In genomic region chr3:52183786-52184445, GRCh38 we compare ENCODE assay signal across 23 cellular contexts. TPM values are rescaled to one million over a fixed set of nuclear protein-coding genes. Genes with fewer than 3 reads are reported as not detected.
DNase-seq lines count a peak whose midpoint lies in the region; ATAC-seq and TF ChIP-seq lines count a peak whose summit lies in the region.
"Had no signal": no experiment of that assay in that cellular context is flagged by ENCODE, and none has a peak within 500 bp of the region (broad histone marks: within the 10 kb centered on the region; RNA-seq: fewer than 3 reads in every experiment).

No MANE protein-coding gene starts in this region.

- H3K9me3 Mint-ChIP-seq in dendritic cell treated with granulocyte-macrophage colony-stimulating factor and Interleukin-4, amounts not matched to agents 40 ng/mL and 50 ng/mL, for 4 days, result no peaks in the 10 kb centered on the region
- H3K9me3 Mint-ChIP-seq in activated naive CD4-positive, alpha-beta T cell treated with anti-CD3 and anti-CD28 coated beads, Interleukin-2, amount 50 U/mL, for 72 hours, result no peaks in the 10 kb centered on the region
- H3K9me3 Mint-ChIP-seq in glutamatergic neuron (ENCODE audit: unreplicated experiment), result peaks cover 2% of the 10 kb centered on the region
- H3K9me3 Mint-ChIP-seq: CD4-positive, alpha-beta memory T cell; HFFc6 had no signal

- H3K4me3 ChIP-seq in NB4 (ENCODE audit: low read depth, low read length) (no peak overlapping the region), right lobe of liver (no peak overlapping the region), thyroid gland (replicated peaks in 1 of 3) (no peak overlapping the region)

- TF ChIP-seq CTCF in NB4 (IDR thresholded peaks at IDR 0.05; ENCODE audit: low read depth, low read length) (no peak), right lobe of liver (IDR thresholded peaks at IDR 0.05) (no peak), thyroid gland (IDR thresholded peaks at IDR 0.05) (no peak), glutamatergic neuron (IDR thresholded peaks at IDR 0.05; ENCODE audit: partially characterized antibody, unreplicated experiment) (no peak)

- H3K4me1 ChIP-seq in right lobe of liver, result peaks cover 0 to 77% (median 25%) of the 10 kb centered on the region in 4 donors
- H3K4me1 ChIP-seq in thyroid gland, result peaks cover 30 to 33% of the 10 kb centered on the region in 2 donors

- DNase-seq in NB4 (ENCODE audit: low read depth) (peak; percentile 26), right lobe of liver (no peak), thyroid gland (peak; percentile 36 to 70), activated gamma-delta T cell treated with Interleukin-2 at 50 U/mL for 16 hours (no peak), glutamatergic neuron (no peak)
- DNase-seq in activated naive CD4-positive, alpha-beta T cell treated with anti-CD3 and anti-CD28 coated beads, Interleukin-2, amount 50 U/mL, for 72 hours (ENCODE audit: low spot score in 2 of 2), result no peak
- DNase-seq: ACHN; AML-193; Calu3; CD4-positive, alpha-beta memory T cell; DMS53; HFFc6; IMR-90; Kasumi-1; NCI-H1105 treated with DMSO at 0.1 percent for 48 hours; NCI-H1930; NCI-H2171; NCI-H82; SK-N-SH had no signal

- H3K9me3 ChIP-seq in right lobe of liver (no peaks in the 10 kb centered on the region), thyroid gland (no peaks in the 10 kb centered on the region)
- H3K9me3 ChIP-seq: SK-N-SH had no signal

- H3K27me3 ChIP-seq in right lobe of liver, result no peaks in the 10 kb centered on the region
- H3K27me3 ChIP-seq in thyroid gland, result no peaks in the 10 kb centered on the region

- intact Hi-C loops in dendritic cell treated with granulocyte-macrophage colony-stimulating factor and Interleukin-4, amounts not matched to agents 40 ng/mL and 50 ng/mL, for 4 days (cut with micrococcal nuclease), result no loop called here
- intact Hi-C loops in right lobe of liver (cut with DNase I) (no loop called here), thyroid gland (cut with DNase I) (no loop called here)

- no peak overlapping the region for H3K4me3 Mint-ChIP-seq in dendritic cell treated with granulocyte-macrophage colony-stimulating factor and Interleukin-4, amounts not matched to agents 40 ng/mL and 50 ng/mL, for 4 days
- no peak overlapping the region for H3K4me3 Mint-ChIP-seq in glutamatergic neuron (ENCODE audit: unreplicated experiment)
- H3K4me3 Mint-ChIP-seq: CD4-positive, alpha-beta memory T cell; HFFc6 had no signal

- ATAC-seq in right lobe of liver, result no peak
- no peak for ATAC-seq in activated naive CD4-positive, alpha-beta T cell treated with anti-CD3 and anti-CD28 coated beads, Interleukin-2, amount 50 U/mL, for 72 hours
- ATAC-seq: Panc1 had no signal

- no peaks in the 10 kb centered on the region for H3K36me3 ChIP-seq in right lobe of liver
- no peaks in the 10 kb centered on the region for H3K36me3 ChIP-seq in thyroid gland

- no peaks in the 10 kb centered on the region for H3K27me3 Mint-ChIP-seq in dendritic cell treated with granulocyte-macrophage colony-stimulating factor and Interleukin-4, amounts not matched to agents 40 ng/mL and 50 ng/mL, for 4 days
- no peaks in the 10 kb centered on the region for H3K27me3 Mint-ChIP-seq in glutamatergic neuron (ENCODE audit: unreplicated experiment)
- H3K27me3 Mint-ChIP-seq: CD4-positive, alpha-beta memory T cell had no signal

- H3K27ac Mint-ChIP-seq in dendritic cell treated with granulocyte-macrophage colony-stimulating factor and Interleukin-4, amounts not matched to agents 40 ng/mL and 50 ng/mL, for 4 days, result peak overlapping the region; percentile 59
- H3K27ac Mint-ChIP-seq in activated naive CD4-positive, alpha-beta T cell treated with anti-CD3 and anti-CD28 coated beads, Interleukin-2, amount 50 U/mL, for 72 hours, result peak overlapping the region in 1 of 2 donors; percentile 82
- H3K27ac Mint-ChIP-seq in glutamatergic neuron (ENCODE audit: unreplicated experiment), result no peak overlapping the region
- H3K27ac Mint-ChIP-seq: HFFc6 had no signal

- H3K36me3 Mint-ChIP-seq in dendritic cell treated with granulocyte-macrophage colony-stimulating factor and Interleukin-4, amounts not matched to agents 40 ng/mL and 50 ng/mL, for 4 days (ENCODE audit: low read depth), result no peaks in the 10 kb centered on the region
- no peaks in the 10 kb centered on the region for H3K36me3 Mint-ChIP-seq in activated naive CD4-positive, alpha-beta T cell treated with anti-CD3 and anti-CD28 coated beads, Interleukin-2, amount 50 U/mL, for 72 hours
- no peaks in the 10 kb centered on the region for H3K36me3 Mint-ChIP-seq in glutamatergic neuron (ENCODE audit: unreplicated experiment)
- H3K36me3 Mint-ChIP-seq: CD4-positive, alpha-beta memory T cell had no signal

- no peak for TF ChIP-seq POLR2A in NB4 (IDR thresholded peaks at IDR 0.05; ENCODE audit: extremely low read depth, insufficient read length)
- TF ChIP-seq POLR2A in right lobe of liver (IDR thresholded peaks at IDR 0.05), result no peak
- no peak for TF ChIP-seq POLR2A in thyroid gland (IDR thresholded peaks at IDR 0.05)

- H3K27ac ChIP-seq in right lobe of liver (peak overlapping the region in 2 of 3 donors; percentile 95 to 100), thyroid gland (peak overlapping the region; percentile 63 to 94 (median 85))

- 93% methylated on average over 6 of the region's 7 CpGs for WGBS in right lobe of liver (ENCODE audit: insufficient coverage, low coverage, low lambda C conversion rate, missing lambda C conversion rate)
- WGBS in thyroid gland, 2 donors, result 38 to 41% methylated on average over 7 of the region's 7 CpGs

- H3K4me1 Mint-ChIP-seq in dendritic cell treated with granulocyte-macrophage colony-stimulating factor and Interleukin-4, amounts not matched to agents 40 ng/mL and 50 ng/mL, for 4 days (ENCODE audit: low read depth), result peaks cover 53% of the 10 kb centered on the region
- H3K4me1 Mint-ChIP-seq in glutamatergic neuron (ENCODE audit: low read depth, unreplicated experiment), result no peaks in the 10 kb centered on the region

RNA-seq across cellular contexts. Expression of gene ALAS1, which starts 14.0 kb away (rescaled TPM):
- total RNA-seq in right lobe of liver, result 100 to 1,000 TPM in 4 of 6 experiments, 10 to 100 TPM in 2; 73.4 to 783 (median 147) TPM
- total RNA-seq in thyroid gland, result 10 to 100 TPM; 27.7 to 51.9 (median 45.9) TPM
- 10 to 100 TPM; 56.1 to 72.0 TPM for total RNA-seq in activated naive CD4-positive, alpha-beta T cell treated with anti-CD3 and anti-CD28 coated beads, Interleukin-2, amount 50 U/mL, for 72 hours
- 41.7 TPM for total RNA-seq in glutamatergic neuron (ENCODE audit: unreplicated experiment)

RNA-seq across cellular contexts. Expression of gene POC1A, which starts 29.7 kb away (rescaled TPM):
- total RNA-seq in right lobe of liver (1 to 10 TPM; 2.0 to 4.3 (median 3.2) TPM), thyroid gland (1 to 10 TPM in 2 of 4 donors, under 1 TPM in 2; 0.40 to 2.8 (median 1.5) TPM), glutamatergic neuron (ENCODE audit: unreplicated experiment) (3.2 TPM)
- total RNA-seq in activated naive CD4-positive, alpha-beta T cell treated with anti-CD3 and anti-CD28 coated beads, Interleukin-2, amount 50 U/mL, for 72 hours, result 10 to 100 TPM; 28.8 to 32.2 TPM

RNA-seq across cellular contexts. Expression of gene TLR9, which starts 41.5 kb away (rescaled TPM):
- total RNA-seq in right lobe of liver (under 1 TPM in 4 of 6 experiments, not detected in 2; 0.12 to 0.59 (median 0.24) TPM), thyroid gland (under 1 TPM in 1 of 4 donors, not detected in 3; 0.40 TPM), glutamatergic neuron (ENCODE audit: unreplicated experiment) (0.37 TPM)
- total RNA-seq in activated naive CD4-positive, alpha-beta T cell treated with anti-CD3 and anti-CD28 coated beads, Interleukin-2, amount 50 U/mL, for 72 hours, result under 1 TPM; 0.18 to 0.86 TPM
- total RNA-seq: H1, HFFc6, IMR-90, NCI-H460 had no signal

RNA-seq across cellular contexts. Expression of gene TWF2, which starts 55.0 kb away (rescaled TPM):
- total RNA-seq in right lobe of liver, result 10 to 100 TPM; 12.9 to 34.4 (median 23.7) TPM
- 10 to 100 TPM; 28.3 to 61.1 (median 50.4) TPM for total RNA-seq in thyroid gland
- 100 to 1,000 TPM in 1 of 2 donors, 10 to 100 TPM in 1; 75.8 to 139 TPM for total RNA-seq in activated naive CD4-positive, alpha-beta T cell treated with anti-CD3 and anti-CD28 coated beads, Interleukin-2, amount 50 U/mL, for 72 hours
- 45.5 TPM for total RNA-seq in glutamatergic neuron (ENCODE audit: unreplicated experiment)

Comparison
In these comparisons a context has a peak if more than half of its experiments do, and no peak if none do; other contexts are left out.
1. DNase-seq: peak in NB4 (single experiment) and thyroid gland (2 of 2); none in right lobe of liver (0 of 3), activated gamma-delta T cell treated with Interleukin-2 at 50 U/mL for 16 hours (single experiment), activated naive CD4-positive, alpha-beta T cell treated with anti-CD3 and anti-CD28 coated beads, Interleukin-2, amount 50 U/mL, for 72 hours (0 of 2) and glutamatergic neuron (single experiment).